In genomic region chr3:169865176-169865800, GRCh38 we compare ENCODE assay signal across 1 cellular context.
TF ChIP-seq lines count a peak whose summit lies in the region.

No MANE protein-coding gene starts in this region.

TF ChIP-seq in H1, 55 proteins besides CTCF, POLR2A, EP300 and RAD21:
- no peak for TF ChIP-seq POLR2AphosphoS5 (IDR thresholded peaks at IDR 0.05; ENCODE audit: low read depth, low read length)
- no peak for TF ChIP-seq SIRT6 (IDR thresholded peaks at IDR 0.05; ENCODE audit: low read length)
- no peak for TF ChIP-seq RFX5 (IDR thresholded peaks at IDR 0.05; ENCODE audit: borderline replicate concordance, low read depth, low read length)
- no peak for TF ChIP-seq BCL11A (IDR thresholded peaks at IDR 0.05; ENCODE audit: low read depth in 2 of 2, low read length in 2 of 2)
- no peak for TF ChIP-seq TCF12 (IDR thresholded peaks at IDR 0.05; ENCODE audit: low read depth, low read length)
- no peak for TF ChIP-seq BACH1 (IDR thresholded peaks at IDR 0.05; ENCODE audit: low read length)
- TF ChIP-seq BRCA1 (IDR thresholded peaks at IDR 0.05; ENCODE audit: low read depth, low read length), result no peak
- no peak for TF ChIP-seq E2F6 (IDR thresholded peaks at IDR 0.05)
- TF ChIP-seq EZH2 (IDR thresholded peaks at IDR 0.05; ENCODE audit: low read depth, low read length, severe bottlenecking), result no peak
- TF ChIP-seq SIX5 (IDR thresholded peaks at IDR 0.05; ENCODE audit: low read depth, low read length), result no peak
- TF ChIP-seq NANOG (IDR thresholded peaks at IDR 0.05; ENCODE audit: insufficient read depth, low read depth, low read length, poor library complexity, severe bottlenecking), result no peak
- no peak for TF ChIP-seq SP2 (IDR thresholded peaks at IDR 0.05; ENCODE audit: low read length)
- TF ChIP-seq MAFK (IDR thresholded peaks at IDR 0.05; ENCODE audit: low read depth, low read length), result no peak
- no peak for TF ChIP-seq KDM5A (IDR thresholded peaks at IDR 0.05; ENCODE audit: low read length)
- no peak for TF ChIP-seq KDM1A (IDR thresholded peaks at IDR 0.05; ENCODE audit: borderline replicate concordance, low read length)
- no peak for TF ChIP-seq YY1 (IDR thresholded peaks at IDR 0.05; ENCODE audit: low read depth, low read length)
- TF ChIP-seq RNF2 (IDR thresholded peaks at IDR 0.05; ENCODE audit: borderline replicate concordance, low read depth, low read length, missing control alignments, poor library complexity, severe bottlenecking), result no peak
- no peak for TF ChIP-seq ZNF274 (IDR thresholded peaks at IDR 0.05; ENCODE audit: borderline replicate concordance, extremely low read depth, low read length)
- TF ChIP-seq JUN (IDR thresholded peaks at IDR 0.05; ENCODE audit: low read depth, low read length), result no peak
- no peak for TF ChIP-seq MAX (IDR thresholded peaks at IDR 0.05)
TF ChIP-seq in H1: peak in this region for 0.
